1 cellular context compared by ENCODE assay signal in genomic region chr2:165793779-165794519, GRCh38.
TF ChIP-seq lines count a peak whose summit lies in the region.

GALNT3 (minus strand) TSS chr2:165794247; CDS start chr2:165770700, 23,547 bp downstream.

TF ChIP-seq in HEK293, 187 proteins besides CTCF, POLR2A, EP300 and RAD21 (continued from another document and continues in another):
- TF ChIP-seq ZNF18 (tag by site-specific recombination; IDR thresholded peaks at IDR 0.05) (no peak), PRDM1 (tag by site-specific recombination; IDR thresholded peaks at IDR 0.05) (no peak), ZBTB26 (tag by site-specific recombination; optimal IDR thresholded peaks at IDR 0.05) (peak; percentile 48), ZNF558 (tag by site-specific recombination; IDR thresholded peaks at IDR 0.05) (no peak), ZNF768 (tag by site-specific recombination; IDR thresholded peaks at IDR 0.05) (no peak), ZNF76 (tag by site-specific recombination; IDR thresholded peaks at IDR 0.05; ENCODE audit: borderline replicate concordance, low read depth) (peak; percentile 30; the same call in 1 of the 2 replicates), OSR2 (tag by site-specific recombination; IDR thresholded peaks at IDR 0.05) (no peak), ZNF624 (tag by site-specific recombination; IDR thresholded peaks at IDR 0.05) (no peak), ZNF280D (tag by site-specific recombination; IDR thresholded peaks at IDR 0.05) (no peak), PBX3 (CRISPR knock-in tag; IDR thresholded peaks at IDR 0.05) (no peak), ZNF350 (tag by site-specific recombination; IDR thresholded peaks at IDR 0.05) (no peak), GLIS2 (tag by site-specific recombination; IDR thresholded peaks at IDR 0.05) (peak; percentile 88), ZNF623 (tag by site-specific recombination; IDR thresholded peaks at IDR 0.05) (no peak), BCL11A (tag by site-specific recombination; IDR thresholded peaks at IDR 0.05; ENCODE audit: low read depth) (no peak), ZNF501 (tag by site-specific recombination; IDR thresholded peaks at IDR 0.05) (0 out of 2 replicates have a peak, but pooled peaks have one; percentile 16), ZNF513 (tag by site-specific recombination; IDR thresholded peaks at IDR 0.05) (no peak), ZNF777 (tag by site-specific recombination; IDR thresholded peaks at IDR 0.05; ENCODE audit: borderline replicate concordance) (no peak), ZNF677 (tag by site-specific recombination; IDR thresholded peaks at IDR 0.05) (no peak), ZNF654 (tag by site-specific recombination; IDR thresholded peaks at IDR 0.05; ENCODE audit: low read depth) (no peak), GLI4 (tag by site-specific recombination; IDR thresholded peaks at IDR 0.05) (no peak), ZNF830 (tag by site-specific recombination; IDR thresholded peaks at IDR 0.05; ENCODE audit: low read depth) (no peak), ZNF239 (tag by site-specific recombination; IDR thresholded peaks at IDR 0.05) (no peak), ZNF658 (tag by site-specific recombination; IDR thresholded peaks at IDR 0.05) (no peak), SP3 (tag by site-specific recombination; IDR thresholded peaks at IDR 0.05) (peak; percentile 45), ZFP37 (tag by site-specific recombination; IDR thresholded peaks at IDR 0.05) (0 out of 2 replicates have a peak, but pooled peaks have one; percentile 34), ZNF280C (tag by site-specific recombination; IDR thresholded peaks at IDR 0.05) (no peak), ZSCAN16 (tag by site-specific recombination; IDR thresholded peaks at IDR 0.05) (no peak), ZNF423 (tag by site-specific recombination; IDR thresholded peaks at IDR 0.05) (no peak), ZNF521 (tag by site-specific recombination; IDR thresholded peaks at IDR 0.05) (no peak), OVOL3 (tag by site-specific recombination; IDR thresholded peaks at IDR 0.05) (no peak), KLF8 (tag by site-specific recombination; IDR thresholded peaks at IDR 0.05) (peak; percentile 16; the same call in 1 of the 2 replicates), ZNF560 (tag by site-specific recombination; IDR thresholded peaks at IDR 0.05; ENCODE audit: borderline replicate concordance) (no peak), SCRT2 (tag by site-specific recombination; IDR thresholded peaks at IDR 0.05) (no peak), ZNF704 (tag by site-specific recombination; IDR thresholded peaks at IDR 0.05) (no peak), ZBTB10 (tag by site-specific recombination; IDR thresholded peaks at IDR 0.05) (0 out of 2 replicates have a peak, but pooled peaks have one; percentile 14), KLF1 (tag by site-specific recombination; IDR thresholded peaks at IDR 0.05) (no peak), ZBTB17 (tag by site-specific recombination; IDR thresholded peaks at IDR 0.05) (0 out of 2 replicates have a peak, but pooled peaks have one; percentile 27), ZNF530 (tag by site-specific recombination; IDR thresholded peaks at IDR 0.05; ENCODE audit: low read depth) (no peak), KLF16 (tag by site-specific recombination; IDR thresholded peaks at IDR 0.05) (peak; percentile 57), ZNF394 (tag by site-specific recombination; IDR thresholded peaks at IDR 0.05; ENCODE audit: borderline replicate concordance) (no peak; the same call in 1 of the 2 replicates), ZNF398 (tag by site-specific recombination; IDR thresholded peaks at IDR 0.05) (no peak), ZNF416 (tag by site-specific recombination; IDR thresholded peaks at IDR 0.05) (no peak)
